ENCODE assay signal across 9 cellular contexts in the genomic region with DNA sequence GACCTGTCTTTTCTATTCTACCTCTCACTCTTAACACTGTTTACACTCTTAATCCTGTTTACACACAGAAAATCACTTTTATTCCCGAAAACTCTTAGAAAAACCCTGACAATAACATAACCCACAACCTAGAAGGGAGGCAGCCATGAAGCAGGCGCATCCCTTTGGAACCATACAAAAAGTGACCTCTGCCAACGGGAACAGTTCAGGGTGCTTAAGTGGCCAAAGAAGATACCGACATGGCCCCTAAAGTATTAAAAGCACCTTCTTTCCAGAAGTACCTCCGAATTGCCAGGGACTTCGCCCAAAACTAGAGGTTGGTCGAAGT. TPM values are rescaled to one million over a fixed set of nuclear protein-coding genes. Genes with fewer than 3 reads are reported as not detected.
DNase-seq lines count a peak whose midpoint lies in the region; TF ChIP-seq lines count a peak whose summit lies in the region.
"Had no signal": no experiment of that assay in that cellular context is flagged by ENCODE, and none has a peak within 500 bp of the region (broad histone marks: within the 10 kb centered on the region; RNA-seq: fewer than 3 reads in every experiment).

No MANE protein-coding gene starts in this region.

- H3K4me3 Mint-ChIP-seq in neural crest cell: peak overlapping the region; percentile 98

- H3K36me3 ChIP-seq in H7 (replicated peaks; ENCODE audit: control insufficient read depth, insufficient read depth, low read length) (no peaks in the 10 kb centered on the region), OCI-LY1 (ENCODE audit: insufficient read depth, low read length) (peaks cover 6% of the 10 kb centered on the region; the same call in 1 of the 2 replicates), endocrine pancreas (ENCODE audit: control insufficient read depth, insufficient read depth, low read length) (no peaks in the 10 kb centered on the region)

- H3K27ac ChIP-seq in OCI-LY1 (ENCODE audit: low read depth, low read length, poor library complexity, severe bottlenecking): peak overlapping the region; percentile 3

- no peak for DNase-seq in GM12864 (ENCODE audit: low read depth)
- DNase-seq in H7: no peak
- no peak for DNase-seq in neural crest cell (ENCODE audit: low read depth, low spot score)
- no peak for DNase-seq in cortex of kidney (lab: John Stamatoyannopoulos, UW)
- DNase-seq in NCI-H128 (lab: John Stamatoyannopoulos, UW; ENCODE audit: unreplicated experiment): no peak
- no peak for DNase-seq in stimulated activated CD4-positive, alpha-beta T cell treated with anti-CD3 and anti-CD28 coated beads, Interleukin-4, amount 100 ng/mL, for 24 hours

- peaks cover 33% of the 10 kb centered on the region for H3K4me1 Mint-ChIP-seq in neural crest cell

- no peaks in the 10 kb centered on the region for H3K36me3 Mint-ChIP-seq in neural crest cell (ENCODE audit: low read depth)

- H3K27ac Mint-ChIP-seq in neural crest cell (ENCODE audit: unreplicated experiment): peak overlapping the region; percentile 99

- H3K27me3 Mint-ChIP-seq in neural crest cell (ENCODE audit: low read depth): no peaks in the 10 kb centered on the region

- TF ChIP-seq CTCF in GM12864 (IDR thresholded peaks at IDR 0.05; ENCODE audit: low read depth, low read length, missing control alignments) (no peak), OCI-LY1 (IDR thresholded peaks at IDR 0.05; ENCODE audit: low read length) (no peak), neural crest cell (conservative IDR thresholded peaks at IDR 0.05) (no peak)

- H3K9me3 Mint-ChIP-seq in neural crest cell: no peaks in the 10 kb centered on the region

- H3K4me1 ChIP-seq in OCI-LY1 (ENCODE audit: insufficient read depth, low read length, severe bottlenecking): peaks cover 39% of the 10 kb centered on the region
- H3K4me1 ChIP-seq in endocrine pancreas (ENCODE audit: control insufficient read depth, insufficient read depth, low read length): peaks cover 26% of the 10 kb centered on the region

- no peaks in the 10 kb centered on the region for H4K20me1 ChIP-seq in OCI-LY1 (ENCODE audit: insufficient read depth, low read length)

- H3F3A ChIP-seq in OCI-LY1 (ENCODE audit: insufficient read depth, low read length): no peaks in the 10 kb centered on the region

- H3K79me2 ChIP-seq in OCI-LY1 (ENCODE audit: insufficient read depth, low read length): peaks cover 52% of the 10 kb centered on the region

- H3K9ac ChIP-seq in OCI-LY1 (ENCODE audit: low read length) (peak overlapping the region; percentile 77), endocrine pancreas (ENCODE audit: control insufficient read depth, insufficient read depth, low read length) (peak overlapping the region; percentile 96)

- peak overlapping the region; percentile 91 for H3K4me3 ChIP-seq in GM12864 (ENCODE audit: low read depth, low read length)
- peak overlapping the region; percentile 65 for H3K4me3 ChIP-seq in H7 (ENCODE audit: insufficient read depth, low read depth, low read length)
- H3K4me3 ChIP-seq in OCI-LY1 (ENCODE audit: low read depth, low read length, poor library complexity, severe bottlenecking): peak overlapping the region; percentile 89
- peak overlapping the region; percentile 94 for H3K4me3 ChIP-seq in endocrine pancreas (ENCODE audit: control insufficient read depth, insufficient read depth, low read length)

- no peaks in the 10 kb centered on the region for H3K9me2 ChIP-seq in OCI-LY1 (ENCODE audit: low read depth, low read length)

- H2AFZ ChIP-seq in OCI-LY1 (ENCODE audit: low read length): no peak overlapping the region

- no peaks in the 10 kb centered on the region for H3K9me3 ChIP-seq in OCI-LY1 (ENCODE audit: low read length)
- no peaks in the 10 kb centered on the region for H3K9me3 ChIP-seq in endocrine pancreas (ENCODE audit: control insufficient read depth, low read length)

- H3K27me3 ChIP-seq in H7 (ENCODE audit: control insufficient read depth, insufficient read depth, low read length) (no peaks in the 10 kb centered on the region), OCI-LY1 (ENCODE audit: insufficient read depth, low read length) (no peaks in the 10 kb centered on the region), endocrine pancreas (ENCODE audit: control insufficient read depth, insufficient read depth, low read length) (no peaks in the 10 kb centered on the region)

- H3K4me2 ChIP-seq in OCI-LY1 (ENCODE audit: low read length): peak overlapping the region; percentile 85

RNA-seq across cellular contexts. Expression of a gene that starts 0.5 kb away (rescaled TPM):
- total RNA-seq in H7 (2014; rRNA removed; shearing (Covaris generic)): 12.5 and 15.0 TPM in 2 replicates
- total RNA-seq in neural crest cell: 16.9 and 19.2 TPM in 2 replicates

RNA-seq across cellular contexts. Expression of a gene that starts 0.6 kb away (rescaled TPM):
- total RNA-seq in H7 (2014; rRNA removed; shearing (Covaris generic)): 16.5 and 28.6 TPM in 2 replicates
- 12.1 and 13.1 TPM in 2 replicates for total RNA-seq in neural crest cell

RNA-seq across cellular contexts. Expression of a gene that starts 37.2 kb away (rescaled TPM):
- not detected in 2 replicates for total RNA-seq in H7 (2014; rRNA removed; shearing (Covaris generic))
- total RNA-seq in neural crest cell: not detected in 2 replicates
- total RNA-seq: activated CD8-positive, alpha-beta memory T cell treated with anti-CD3 and anti-CD28 coated beads for 36 hours had no signal
